ENCODE assay signal across 2 cellular contexts in genomic region chr1:47758341-47759237, GRCh38.
TF ChIP-seq lines count a peak whose summit lies in the region.

No MANE protein-coding gene starts in this region.

TF ChIP-seq in HepG2, 621 proteins besides CTCF, POLR2A, EP300 and RAD21:
- TF ChIP-seq PREB (CRISPR knock-in tag; IDR thresholded peaks at IDR 0.05): no peak
- peak; percentile 38 for TF ChIP-seq CEBPB (IDR thresholded peaks at IDR 0.05; ENCODE audit: borderline replicate concordance, low read depth, low read length)
- TF ChIP-seq CREB1 (IDR thresholded peaks at IDR 0.05): 0 out of 2 replicates have a peak, but pooled peaks have one; percentile 3
- TF ChIP-seq CREB1 (CRISPR knock-in tag; IDR thresholded peaks at IDR 0.05): no peak
- TF ChIP-seq ZNF782 (CRISPR knock-in tag; IDR thresholded peaks at IDR 0.05; ENCODE audit: borderline replicate concordance): no peak
- no peak for TF ChIP-seq PRMT3 (CRISPR knock-in tag; IDR thresholded peaks at IDR 0.05; ENCODE audit: borderline replicate concordance, low read depth)
- TF ChIP-seq KDM5A (IDR thresholded peaks at IDR 0.05; ENCODE audit: borderline replicate concordance, low read length): no peak
- no peak for TF ChIP-seq ZNF619 (CRISPR knock-in tag; IDR thresholded peaks at IDR 0.05)

TF ChIP-seq in H1, 55 proteins besides CTCF, POLR2A, EP300 and RAD21:
- TF ChIP-seq MAX (IDR thresholded peaks at IDR 0.05) (no peak), BRCA1 (IDR thresholded peaks at IDR 0.05; ENCODE audit: low read depth, low read length) (no peak), NANOG (IDR thresholded peaks at IDR 0.05; ENCODE audit: insufficient read depth, low read depth, low read length, poor library complexity, severe bottlenecking) (no peak), GABPA (IDR thresholded peaks at IDR 0.05; ENCODE audit: borderline replicate concordance, insufficient read depth, low read length) (no peak), CEBPB (IDR thresholded peaks at IDR 0.05; ENCODE audit: low read depth, low read length) (peak; percentile 24; the same call in 1 of the 2 replicates), ZNF274 (IDR thresholded peaks at IDR 0.05; ENCODE audit: borderline replicate concordance, extremely low read depth, low read length) (no peak), POLR2AphosphoS5 (IDR thresholded peaks at IDR 0.05; ENCODE audit: low read depth, low read length) (no peak)
